Comparison of ENCODE assay signal across 20 cellular contexts in genomic region chr1:167294528-167294927, GRCh38.
DNase-seq lines count a peak whose midpoint lies in the region; ATAC-seq lines count a peak whose summit lies in the region.
"Had no signal": no experiment of that assay in that cellular context is flagged by ENCODE, and none has a peak within 500 bp of the region (broad histone marks: within the 10 kb centered on the region; RNA-seq: fewer than 3 reads in every experiment).

No MANE protein-coding gene starts in this region.

- H3K27ac Mint-ChIP-seq in stimulated activated effector memory CD8-positive, alpha-beta T cell treated with anti-CD3 and anti-CD28 coated beads, Interleukin-12 subunit alpha, Interleukin-12 subunit beta, amount 100 ng/mL, for 72 hours = no peak overlapping the region
- H3K27ac Mint-ChIP-seq in naive thymus-derived CD8-positive, alpha-beta T cell = no peak overlapping the region
- H3K27ac Mint-ChIP-seq: activated CD4-positive, alpha-beta T cell treated with anti-CD3 and anti-CD28 coated beads, Interleukin-2, amount 10 ng/mL, durations not matched to agents 24 days and 14 days; activated naive CD4-positive, alpha-beta T cell treated with anti-CD3 and anti-CD28 coated beads for 36 hours had no signal

- peak; percentile 53 for ATAC-seq in stimulated activated effector memory CD8-positive, alpha-beta T cell treated with anti-CD3 and anti-CD28 coated beads, Interleukin-12 subunit alpha, Interleukin-12 subunit beta, amount 100 ng/mL, for 72 hours
- ATAC-seq in naive thymus-derived CD8-positive, alpha-beta T cell = no peak
- ATAC-seq in HG03439 (IDR thresholded peaks at IDR 0.05; ENCODE audit: unreplicated experiment) = no peak

- no peaks in the 10 kb centered on the region for H3K27me3 Mint-ChIP-seq in naive thymus-derived CD8-positive, alpha-beta T cell
- H3K27me3 Mint-ChIP-seq: activated CD4-positive, alpha-beta T cell treated with anti-CD3 and anti-CD28 coated beads, Interleukin-2, amount 10 ng/mL, durations not matched to agents 24 days and 14 days had no signal

- H3K9me3 Mint-ChIP-seq in stimulated activated effector memory CD8-positive, alpha-beta T cell treated with anti-CD3 and anti-CD28 coated beads, Interleukin-12 subunit alpha, Interleukin-12 subunit beta, amount 100 ng/mL, for 72 hours = no peaks in the 10 kb centered on the region
- H3K9me3 Mint-ChIP-seq in naive thymus-derived CD8-positive, alpha-beta T cell = peaks cover 0 to 4% (median 0%) of the 10 kb centered on the region in 9 donors

- DNase-seq in SIG-M5 treated with dmso at 0.1 percent for 504 hours (lab: John Stamatoyannopoulos, UW; ENCODE audit: unreplicated experiment) (peak; percentile 60), SIG-M5 (lab: John Stamatoyannopoulos, UW) (no peak), NOMO-1 treated with dmso at 0.1 percent for 144 hours (lab: John Stamatoyannopoulos, UW; ENCODE audit: unreplicated experiment) (peak; percentile 28), astrocyte of the hippocampus (ENCODE audit: low read depth, low spot score) (peak; percentile 54), T-helper 1 cell (no peak)
- DNase-seq in stimulated activated effector memory CD8-positive, alpha-beta T cell treated with anti-CD3 and anti-CD28 coated beads, Interleukin-12 subunit alpha, Interleukin-12 subunit beta, amount 100 ng/mL, for 72 hours (ENCODE audit: low spot score in 2 of 2) = no peak
- no peak for DNase-seq in naive thymus-derived CD8-positive, alpha-beta T cell
- DNase-seq: 8988T; activated CD4-positive, alpha-beta T cell treated with anti-CD3 and anti-CD28 coated beads, Interleukin-2, amount 10 ng/mL, durations not matched to agents 24 days and 14 days; activated naive CD4-positive, alpha-beta T cell treated with anti-CD3 and anti-CD28 coated beads for 36 hours; activated T-cell treated with anti-CD3 and anti-CD28 coated beads for 4 hours; brain microvascular endothelial cell; GOT3; left ventricle myocardium inferior; NCI-H1105; NCI-H2107; NCI-H510A treated with DMSO at 0.1 percent for 48 hours; occipital lobe; thyroid gland had no signal

- POLR2A ChIA-PET in naive thymus-derived CD8-positive, alpha-beta T cell (lab: Charles Lee) = interaction anchor here (0.6 kb wide), 1 partner anchor 60 kb away, joined by 4 read pairs; no protein-coding TSS in a partner anchor

- peaks cover 17% of the 10 kb centered on the region for H3K4me1 Mint-ChIP-seq in stimulated activated effector memory CD8-positive, alpha-beta T cell treated with anti-CD3 and anti-CD28 coated beads, Interleukin-12 subunit alpha, Interleukin-12 subunit beta, amount 100 ng/mL, for 72 hours
- H3K4me1 Mint-ChIP-seq in naive thymus-derived CD8-positive, alpha-beta T cell = peaks cover 8 to 36% (median 17%) of the 10 kb centered on the region in 4 donors

- H3K36me3 Mint-ChIP-seq in stimulated activated effector memory CD8-positive, alpha-beta T cell treated with anti-CD3 and anti-CD28 coated beads, Interleukin-12 subunit alpha, Interleukin-12 subunit beta, amount 100 ng/mL, for 72 hours = no peaks in the 10 kb centered on the region
- peaks cover 0 to 10% (median 0%) of the 10 kb centered on the region in 3 donors for H3K36me3 Mint-ChIP-seq in naive thymus-derived CD8-positive, alpha-beta T cell

- H3K4me3 Mint-ChIP-seq in stimulated activated effector memory CD8-positive, alpha-beta T cell treated with anti-CD3 and anti-CD28 coated beads, Interleukin-12 subunit alpha, Interleukin-12 subunit beta, amount 100 ng/mL, for 72 hours = no peak overlapping the region
- H3K4me3 Mint-ChIP-seq in naive thymus-derived CD8-positive, alpha-beta T cell = no peak overlapping the region
- H3K4me3 Mint-ChIP-seq: activated CD4-positive, alpha-beta T cell treated with anti-CD3 and anti-CD28 coated beads, Interleukin-2, amount 10 ng/mL, durations not matched to agents 24 days and 14 days; activated naive CD4-positive, alpha-beta T cell treated with anti-CD3 and anti-CD28 coated beads for 36 hours had no signal

Comparison
In these comparisons a context has a peak if more than half of its experiments do, and no peak if none do; other contexts are left out.
1. DNase-seq: peak in SIG-M5 treated with dmso at 0.1 percent for 504 hours (single experiment), NOMO-1 treated with dmso at 0.1 percent for 144 hours (single experiment) and astrocyte of the hippocampus (single experiment); none in SIG-M5 (single experiment), stimulated activated effector memory CD8-positive, alpha-beta T cell treated with anti-CD3 and anti-CD28 coated beads, Interleukin-12 subunit alpha, Interleukin-12 subunit beta, amount 100 ng/mL, for 72 hours (0 of 2), T-helper 1 cell (0 of 5) and naive thymus-derived CD8-positive, alpha-beta T cell (0 of 10).